18 cellular contexts compared by ENCODE assay signal in the genomic region with DNA sequence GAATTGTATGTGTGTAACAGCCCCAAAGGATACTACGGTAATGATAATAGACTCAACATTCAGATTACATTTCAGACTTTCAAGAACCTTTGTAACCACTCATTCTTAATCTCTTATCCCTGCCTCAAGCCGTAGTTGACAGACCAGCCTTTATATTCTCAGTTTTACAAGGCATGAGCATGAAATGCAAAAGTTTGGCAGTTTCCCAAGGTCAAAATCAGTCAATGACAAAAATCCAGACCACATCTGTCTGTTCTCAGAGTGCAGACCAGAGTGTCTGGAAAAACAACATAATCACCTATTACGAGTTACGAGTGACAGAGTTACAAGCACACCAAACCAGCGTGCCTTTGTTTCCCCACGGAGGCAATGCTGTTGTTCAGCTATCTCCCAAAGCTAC.
A peak's percentile ranks its signal among the peaks of the same experiment; 100 is the strongest.
DNase-seq lines count a peak whose midpoint lies in the region; ATAC-seq and TF ChIP-seq lines count a peak whose summit lies in the region.
"Had no signal": no experiment of that assay in that cellular context is flagged by ENCODE, and none has a peak within 500 bp of the region (broad histone marks: within the 10 kb centered on the region; RNA-seq: fewer than 3 reads in every experiment).

No MANE protein-coding gene starts in this region.

- in situ Hi-C loops in HAP-1 (cut with MboI; ENCODE audit: low sequenced_read_pairs), result no loop called here
- in situ Hi-C loops in SK-MEL-5 (cut with HindIII; ENCODE audit: low pct_unique_long_range_greater_than_20kb, low sequenced_read_pairs), result no loop called here

- H3K27me3 ChIP-seq in BE2C, result no peaks in the 10 kb centered on the region
- H3K27me3 ChIP-seq in HAP-1 (ENCODE audit: low read depth), result no peaks in the 10 kb centered on the region

- H3K4me3 ChIP-seq in BE2C (ENCODE audit: low read depth, low read length) (peak overlapping the region; percentile 1; the same call in 1 of the 2 replicates), HAP-1 (no peak overlapping the region)
- H3K4me3 ChIP-seq: A549 had no signal

- peaks cover 49% of the 10 kb centered on the region for H3K4me1 ChIP-seq in BE2C
- peaks cover 12% of the 10 kb centered on the region for H3K4me1 ChIP-seq in HAP-1
- H3K4me1 ChIP-seq: A549, Caco-2 had no signal

- peaks cover 8% of the 10 kb centered on the region for H3K27me3 Mint-ChIP-seq in glutamatergic neuron (ENCODE audit: unreplicated experiment)
- H3K27me3 Mint-ChIP-seq: CD4-positive, alpha-beta memory T cell had no signal

- peak overlapping the region; percentile 35 for H3K27ac Mint-ChIP-seq in glutamatergic neuron (ENCODE audit: unreplicated experiment)
- H3K27ac Mint-ChIP-seq in stimulated activated effector memory CD8-positive, alpha-beta T cell treated with anti-CD3 and anti-CD28 coated beads, Interleukin-12 subunit alpha, Interleukin-12 subunit beta, amount 100 ng/mL, for 72 hours, result no peak overlapping the region
- H3K27ac Mint-ChIP-seq: CD4-positive, alpha-beta memory T cell had no signal

- intact Hi-C loops in posterior vena cava (cut with DNase I), result no loop called here

- H3K4me1 Mint-ChIP-seq in glutamatergic neuron (ENCODE audit: low read depth, unreplicated experiment), result peaks cover 35% of the 10 kb centered on the region
- no peaks in the 10 kb centered on the region for H3K4me1 Mint-ChIP-seq in stimulated activated effector memory CD8-positive, alpha-beta T cell treated with anti-CD3 and anti-CD28 coated beads, Interleukin-12 subunit alpha, Interleukin-12 subunit beta, amount 100 ng/mL, for 72 hours

- no peak for TF ChIP-seq CTCF in BE2C (IDR thresholded peaks at IDR 0.05; ENCODE audit: low read depth, low read length)
- no peak for TF ChIP-seq CTCF in glutamatergic neuron (IDR thresholded peaks at IDR 0.05; ENCODE audit: partially characterized antibody, unreplicated experiment)

- ATAC-seq in stimulated activated effector memory CD8-positive, alpha-beta T cell treated with anti-CD3 and anti-CD28 coated beads, Interleukin-12 subunit alpha, Interleukin-12 subunit beta, amount 100 ng/mL, for 72 hours, result no peak
- ATAC-seq: A549 had no signal

- H3K9me3 ChIP-seq in BE2C, result no peaks in the 10 kb centered on the region
- H3K9me3 ChIP-seq in HAP-1, result no peaks in the 10 kb centered on the region
- H3K9me3 ChIP-seq: A549, Caco-2 had no signal

- no peak overlapping the region for H3K4me3 Mint-ChIP-seq in glutamatergic neuron (ENCODE audit: unreplicated experiment)
- H3K4me3 Mint-ChIP-seq in stimulated activated effector memory CD8-positive, alpha-beta T cell treated with anti-CD3 and anti-CD28 coated beads, Interleukin-12 subunit alpha, Interleukin-12 subunit beta, amount 100 ng/mL, for 72 hours, result no peak overlapping the region
- H3K4me3 Mint-ChIP-seq: CD4-positive, alpha-beta memory T cell had no signal

- no peaks in the 10 kb centered on the region for H3K36me3 Mint-ChIP-seq in glutamatergic neuron (ENCODE audit: unreplicated experiment)
- no peaks in the 10 kb centered on the region for H3K36me3 Mint-ChIP-seq in stimulated activated effector memory CD8-positive, alpha-beta T cell treated with anti-CD3 and anti-CD28 coated beads, Interleukin-12 subunit alpha, Interleukin-12 subunit beta, amount 100 ng/mL, for 72 hours

- H3K36me3 ChIP-seq in BE2C (no peaks in the 10 kb centered on the region), HAP-1 (replicated peaks) (no peaks in the 10 kb centered on the region)

- peaks cover 12% of the 10 kb centered on the region for H3K9me3 Mint-ChIP-seq in glutamatergic neuron (ENCODE audit: unreplicated experiment)
- peaks cover 2% of the 10 kb centered on the region for H3K9me3 Mint-ChIP-seq in stimulated activated effector memory CD8-positive, alpha-beta T cell treated with anti-CD3 and anti-CD28 coated beads, Interleukin-12 subunit alpha, Interleukin-12 subunit beta, amount 100 ng/mL, for 72 hours

- DNase-seq in BE2C, result peak; percentile 53
- DNase-seq in HAP-1 (ENCODE audit: low spot score in 2 of 2), result peak; percentile 46 to 84
- DNase-seq in SK-MEL-5 (ENCODE audit: low read depth, low spot score), result peak; percentile 28
- DNase-seq in glutamatergic neuron, result no peak
- DNase-seq in stimulated activated effector memory CD8-positive, alpha-beta T cell treated with anti-CD3 and anti-CD28 coated beads, Interleukin-12 subunit alpha, Interleukin-12 subunit beta, amount 100 ng/mL, for 72 hours (ENCODE audit: low spot score in 2 of 2), result no peak
- no peak for DNase-seq in NCI-H774 (lab: John Stamatoyannopoulos, UW)
- no peak for DNase-seq in posterior vena cava (ENCODE audit: low spot score)
- DNase-seq: 8988T; ACHN; AML-193; C1 segment of cervical spinal cord; Caco-2; CD4-positive, alpha-beta memory T cell; DMS153; DND-41; GOT3; HCEC 1CT had no signal

Comparison
In these comparisons a context has a peak if more than half of its experiments do, and no peak if none do; other contexts are left out.
1. DNase-seq: peak in BE2C (single experiment), HAP-1 (2 of 2) and SK-MEL-5 (single experiment); none in glutamatergic neuron (single experiment), stimulated activated effector memory CD8-positive, alpha-beta T cell treated with anti-CD3 and anti-CD28 coated beads, Interleukin-12 subunit alpha, Interleukin-12 subunit beta, amount 100 ng/mL, for 72 hours (0 of 2), NCI-H774 (single experiment) and posterior vena cava (single experiment).